Comparison of ENCODE assay signal across 8 cellular contexts in the genomic region with DNA sequence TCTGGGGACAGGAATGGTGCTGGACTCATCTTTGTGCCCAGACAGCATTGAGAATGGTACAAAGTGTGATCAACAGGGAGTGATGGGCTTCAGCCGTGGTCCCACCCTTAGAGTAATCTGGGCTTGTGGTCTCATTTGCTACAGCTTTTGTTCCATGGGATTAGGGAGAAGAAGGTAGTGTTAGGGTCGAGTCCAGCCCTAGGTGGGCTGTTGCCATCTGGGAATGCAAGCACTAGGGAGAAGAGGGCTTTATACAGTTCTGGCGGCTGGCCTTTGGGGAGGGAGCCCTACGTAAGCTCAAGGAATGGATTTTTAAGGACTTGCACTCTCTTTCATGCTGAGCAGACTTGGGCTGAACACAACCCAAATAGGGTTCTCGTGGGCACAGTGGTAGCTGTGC. TPM values are rescaled to one million over a fixed set of nuclear protein-coding genes. Genes with fewer than 3 reads are reported as not detected.
DNase-seq lines count a peak whose midpoint lies in the region; ATAC-seq and TF ChIP-seq lines count a peak whose summit lies in the region.

No MANE protein-coding gene starts in this region.

- in situ Hi-C loops in brain microvascular endothelial cell (cut with HindIII; ENCODE audit: low pct_ligation_motif_present, low sequenced_read_pairs): no loop called here

- H3K4me1 Mint-ChIP-seq in activated CD4-positive, alpha-beta T cell treated with anti-CD3 and anti-CD28 coated beads for 36 hours: peaks cover 28% of the 10 kb centered on the region

- H3K18ac ChIP-seq in mesenchymal stem cell (ENCODE audit: low read depth in 1 of 2, low read length in 2 of 2): peak overlapping the region; percentile 6 to 81

- no peak for DNase-seq in activated CD4-positive, alpha-beta T cell treated with anti-CD3 and anti-CD28 coated beads for 36 hours
- DNase-seq in activated CD4-positive, alpha-beta T cell treated with anti-CD3 and anti-CD28 coated beads for 1 hour: no peak
- DNase-seq in brain microvascular endothelial cell: no peak
- no peak for DNase-seq in mesenchymal stem cell
- peak; percentile 25 for DNase-seq in superior temporal gyrus (ENCODE audit: extremely low spot score)
- DNase-seq in NCI-H2081 (lab: John Stamatoyannopoulos, UW): no peak
- DNase-seq in NCI-H2196 treated with DMSO at 0.1 percent for 48 hours (lab: John Stamatoyannopoulos, UW; ENCODE audit: unreplicated experiment): no peak
- no peak for DNase-seq in NCI-H2171 (lab: John Stamatoyannopoulos, UW)

- H2AK5ac ChIP-seq in mesenchymal stem cell (ENCODE audit: low read length, severe bottlenecking): peak overlapping the region; percentile 65

- no peak overlapping the region for H3K9ac ChIP-seq in mesenchymal stem cell (ENCODE audit: low read length)

- no peaks in the 10 kb centered on the region for H3K36me3 Mint-ChIP-seq in activated CD4-positive, alpha-beta T cell treated with anti-CD3 and anti-CD28 coated beads for 36 hours (ENCODE audit: low read depth)

- H3K27me3 ChIP-seq in brain microvascular endothelial cell (replicated peaks) (no peaks in the 10 kb centered on the region), mesenchymal stem cell (ENCODE audit: control insufficient read depth in 1 of 2, insufficient read depth in 1 of 2, low read length in 2 of 2) (peaks cover 0 to 45% of the 10 kb centered on the region in 2 experiments)

- H2BK12ac ChIP-seq in mesenchymal stem cell (ENCODE audit: low read length in 2 of 2): peak overlapping the region; percentile 2 to 34

- peak overlapping the region; percentile 80 for H3K27ac ChIP-seq in brain microvascular endothelial cell
- peak overlapping the region; percentile 82 for H3K27ac ChIP-seq in mesenchymal stem cell (ENCODE audit: low read length, poor library complexity, severe bottlenecking)

- no peak overlapping the region for H3K23ac ChIP-seq in mesenchymal stem cell (ENCODE audit: low read length in 2 of 2)

- CTCF ChIA-PET in activated CD4-positive, alpha-beta T cell treated with anti-CD3 and anti-CD28 coated beads for 36 hours (lab: Charles Lee): interaction anchor here (0.8 to 2.0 kb wide), 4 partner anchors 9 to 52 kb away, joined by 3 to 6 read pairs (median 4); no protein-coding TSS in a partner anchor

- 88% methylated on average over 5 of the region's 5 CpGs for WGBS in mesenchymal stem cell

- H2AFZ ChIP-seq in mesenchymal stem cell (ENCODE audit: low read depth, low read length): no peak overlapping the region

- peak overlapping the region; percentile 3 for H4K91ac ChIP-seq in mesenchymal stem cell (ENCODE audit: low read length)

- peak overlapping the region in 1 of 2 experiments; percentile 14 for H3K14ac ChIP-seq in mesenchymal stem cell (ENCODE audit: low read length in 2 of 2)

- peak overlapping the region; percentile 32 for H3K27ac Mint-ChIP-seq in activated CD4-positive, alpha-beta T cell treated with anti-CD3 and anti-CD28 coated beads for 36 hours

- peak overlapping the region; percentile 3 to 12 for H3K4ac ChIP-seq in mesenchymal stem cell (ENCODE audit: low read depth in 1 of 2, low read length in 2 of 2)

- peak overlapping the region; percentile 13 for H3K4me3 Mint-ChIP-seq in activated CD4-positive, alpha-beta T cell treated with anti-CD3 and anti-CD28 coated beads for 36 hours

- no peak overlapping the region for H2BK5ac ChIP-seq in mesenchymal stem cell (ENCODE audit: low read depth, low read length, poor library complexity, severe bottlenecking)

- intact Hi-C loops in activated CD4-positive, alpha-beta T cell treated with anti-CD3 and anti-CD28 coated beads for 36 hours (cut with DNase I, micrococcal nuclease): no loop called here

- H3K4me3 ChIP-seq in brain microvascular endothelial cell (ENCODE audit: low read depth, low read length) (no peak overlapping the region), mesenchymal stem cell (ENCODE audit: insufficient read depth in 1 of 2, low read depth in 1 of 2, low read length in 2 of 2) (no peak overlapping the region)

- H3K36me3 ChIP-seq in brain microvascular endothelial cell (replicated peaks): no peaks in the 10 kb centered on the region
- H3K36me3 ChIP-seq in mesenchymal stem cell (ENCODE audit: control insufficient read depth in 1 of 2, insufficient read depth in 2 of 2, low read depth in 1 of 2, low read length in 2 of 2): peaks cover 0 to 3% of the 10 kb centered on the region in 2 experiments

- H3K9me3 Mint-ChIP-seq in activated CD4-positive, alpha-beta T cell treated with anti-CD3 and anti-CD28 coated beads for 36 hours (ENCODE audit: low read depth): peaks cover 13% of the 10 kb centered on the region

- no peak for TF ChIP-seq CTCF in brain microvascular endothelial cell (IDR thresholded peaks at IDR 0.05; ENCODE audit: low read depth, low read length, missing control alignments)

- H3K9me3 ChIP-seq in mesenchymal stem cell (ENCODE audit: control insufficient read depth, low read length): peaks cover 23% of the 10 kb centered on the region

- no peak for ATAC-seq in activated CD4-positive, alpha-beta T cell treated with anti-CD3 and anti-CD28 coated beads for 36 hours

- POLR2A ChIA-PET in activated CD4-positive, alpha-beta T cell treated with anti-CD3 and anti-CD28 coated beads for 36 hours (lab: Charles Lee): no interaction called here

- H3K27me3 Mint-ChIP-seq in activated CD4-positive, alpha-beta T cell treated with anti-CD3 and anti-CD28 coated beads for 36 hours: peaks cover 22% of the 10 kb centered on the region

- H4K8ac ChIP-seq in mesenchymal stem cell (ENCODE audit: low read length): peak overlapping the region; percentile 13

- H2BK15ac ChIP-seq in mesenchymal stem cell (ENCODE audit: low read depth, poor library complexity, severe bottlenecking): no peak overlapping the region

- H3K4me2 ChIP-seq in mesenchymal stem cell (ENCODE audit: low read length, poor library complexity, severe bottlenecking): peak overlapping the region; percentile 57

- H2BK120ac ChIP-seq in mesenchymal stem cell (ENCODE audit: low read depth, low read length): no peak overlapping the region

- peaks cover 23% of the 10 kb centered on the region for H3K4me1 ChIP-seq in mesenchymal stem cell (ENCODE audit: control insufficient read depth, insufficient read depth, low read depth, low read length)

- H3K79me1 ChIP-seq in mesenchymal stem cell (replicated peaks; ENCODE audit: low read length, poor library complexity, severe bottlenecking): no peaks in the 10 kb centered on the region

RNA-seq across cellular contexts. Expression of gene PLEKHG3, which starts 4.9 kb away (rescaled TPM):
- 1 to 10 TPM; 6.3 to 7.1 TPM for total RNA-seq in activated CD4-positive, alpha-beta T cell treated with anti-CD3 and anti-CD28 coated beads for 36 hours
- 14.9 TPM for polyA plus RNA-seq in mesenchymal stem cell (2013, experiment 1 of 2)
- 14.3 TPM for polyA plus RNA-seq in mesenchymal stem cell (2013, experiment 2 of 2)
